In the genomic region with DNA sequence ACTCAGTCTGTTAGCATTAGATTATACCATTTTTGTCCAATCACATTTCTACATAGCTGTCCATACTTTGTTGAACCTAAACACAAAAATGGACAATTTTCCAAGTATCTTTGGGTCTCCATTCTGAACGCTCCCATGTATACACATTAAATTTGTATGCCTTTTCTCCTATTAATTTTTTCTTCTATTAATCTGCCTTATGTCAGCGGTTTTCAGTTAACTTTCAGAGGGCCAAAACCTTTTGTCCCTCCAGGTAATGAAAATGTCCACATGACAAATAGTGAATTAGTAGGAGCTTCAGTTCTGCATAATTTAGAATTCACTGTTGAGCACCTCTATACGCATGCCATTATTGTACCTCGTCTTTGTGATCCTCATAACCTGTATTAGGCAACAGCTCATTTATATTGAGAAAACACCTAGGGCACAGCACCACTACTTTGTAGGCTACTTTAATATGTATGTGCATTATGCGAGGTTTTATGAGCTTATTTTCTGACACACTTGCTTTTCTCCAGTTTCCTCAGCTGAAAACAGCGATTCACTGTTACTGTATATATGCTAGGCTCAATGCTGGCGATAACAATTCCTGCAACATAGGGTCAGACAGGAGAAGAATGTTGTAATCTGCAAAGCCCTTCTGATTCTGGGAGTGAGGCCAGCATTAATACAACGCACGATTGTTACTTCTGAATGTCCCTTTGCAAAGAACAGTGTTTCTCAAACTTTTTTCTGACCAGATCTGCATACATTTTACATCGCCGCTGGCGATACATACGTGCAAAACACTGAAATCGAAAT, we compare ENCODE assay signal across 8 cellular contexts. TPM values are rescaled to one million over a fixed set of nuclear protein-coding genes. Genes with fewer than 3 reads are reported as not detected.
DNase-seq lines count a peak whose midpoint lies in the region; FAIRE-seq and TF ChIP-seq lines count a peak whose summit lies in the region.

No MANE protein-coding gene starts in this region.

- no peaks in the 10 kb centered on the region for H3K9me3 ChIP-seq in H1 (ENCODE audit: insufficient read depth in 2 of 2, low read depth in 1 of 2, low read length in 1 of 2)
- H3K9me3 ChIP-seq in mononuclear cell (ENCODE audit: low read depth, low read length) = no peaks in the 10 kb centered on the region

- DNase-seq in GM03348 (ENCODE audit: low spot score) (peak; percentile 50), NCI-H526 treated with DMSO at 0.1 percent for 48 hours (lab: John Stamatoyannopoulos, UW) (peak; percentile 56), H1 (ENCODE audit: low read depth in 1 of 2, low spot score in 2 of 2) (no peak), UCSD-AML1 (lab: John Stamatoyannopoulos, UW; ENCODE audit: unreplicated experiment) (no peak), NCI-H2081 treated with DMSO at 0.1 percent for 48 hours (lab: John Stamatoyannopoulos, UW) (no peak)
- no peak for DNase-seq in activated CD4-positive, CD25-positive, alpha-beta regulatory T cell treated with anti-CD3 and anti-CD28 coated beads, Interleukin-2, amount 50 U/mL, for 72 hours
- DNase-seq in activated naive CD4-positive, alpha-beta T cell (lab: John Stamatoyannopoulos, UW) = no peak

- H2AK5ac ChIP-seq in H1 (ENCODE audit: low read depth, low read length) = no peak overlapping the region

- H2BK15ac ChIP-seq in H1 (ENCODE audit: low read length) = no peak overlapping the region

- no peak overlapping the region for H3K27ac ChIP-seq in H1 (ENCODE audit: low read depth, low read length)

- no peaks in the 10 kb centered on the region for H3K36me3 ChIP-seq in H1 (ENCODE audit: control insufficient read depth in 2 of 4, insufficient read depth in 4 of 4, low read length in 3 of 4)

- H3K4me1 ChIP-seq in H1 (replicated peaks in 1 of 4; ENCODE audit: control insufficient read depth in 3 of 4, insufficient read depth in 4 of 4, low read length in 3 of 4) (peaks cover 0 to 4% (median 0%) of the 10 kb centered on the region in 4 experiments; a peak in 4 of 7 replicates), mononuclear cell (ENCODE audit: insufficient read depth, low read length) (peaks cover 18% of the 10 kb centered on the region)

- peak overlapping the region; percentile 91; the same call in 1 of the 2 replicates for H2AFZ ChIP-seq in H1 (ENCODE audit: low read length)

- H3K23ac ChIP-seq in H1 (ENCODE audit: insufficient read length) = no peak overlapping the region

- no peak for TF ChIP-seq RAD21 in H1 (IDR thresholded peaks at IDR 0.05 in 1 of 2, conservative IDR thresholded peaks at IDR 0.05 in 1 of 2; ENCODE audit: low read depth in 2 of 2, low read length in 2 of 2)

- TF ChIP-seq CTCF in H1 (IDR thresholded peaks at IDR 0.05; ENCODE audit: control extremely low read depth in 1 of 3, insufficient read depth in 1 of 3, low read depth in 1 of 3, low read length in 3 of 3) = no peak

- H3K4ac ChIP-seq in H1 (replicated peaks; ENCODE audit: insufficient read length, low read depth, low read length) = no peak overlapping the region

- no peak overlapping the region for H3K14ac ChIP-seq in H1 (ENCODE audit: insufficient read length)

- H3K79me1 ChIP-seq in H1 (ENCODE audit: low read depth, low read length) = 0 out of 2 replicates have a peak, but pooled peaks cover 3% of the 10 kb centered on the region

- peak overlapping the region; percentile 91 to 99 for H3K4me2 ChIP-seq in H1 (ENCODE audit: insufficient read depth in 1 of 2, low read depth in 2 of 2, low read length in 2 of 2)

- no peak for FAIRE-seq in H1 (lab: Jason Lieb, UNC)

- H3K4me3 ChIP-seq in H1 (ENCODE audit: extremely low read depth in 1 of 4, insufficient read depth in 2 of 4, low read depth in 3 of 4, low read length in 4 of 4) (peak overlapping the region; percentile 75 to 94 (median 90)), mononuclear cell (ENCODE audit: low read length) (peak overlapping the region; percentile 70)

- H3K18ac ChIP-seq in H1 (ENCODE audit: extremely low read depth, low read length) = no peak overlapping the region

- H3K79me2 ChIP-seq in H1 (ENCODE audit: control insufficient read depth in 1 of 2, insufficient read depth in 2 of 2, low read length in 2 of 2) = peaks cover 0 to 31% of the 10 kb centered on the region in 2 experiments; a peak in 3 of 4 replicates

- H3K56ac ChIP-seq in H1 (replicated peaks; ENCODE audit: insufficient read length, low read depth, low read length) = no peak overlapping the region

- no peak for TF ChIP-seq EP300 in H1 (IDR thresholded peaks at IDR 0.05; ENCODE audit: borderline replicate concordance in 1 of 2, low read depth in 2 of 2, low read length in 2 of 2)

- POLR2A ChIA-PET in H1 (lab: Charles Lee; ENCODE audit: partially characterized antibody) = interaction anchor here (0.9 to 1.2 kb wide), 2 partner anchors 8 to 9 kb away, joined by 3 read pairs; no protein-coding TSS in a partner anchor

- peaks cover 0 to 3% of the 10 kb centered on the region in 2 experiments for H4K20me1 ChIP-seq in H1 (replicated peaks in 1 of 2; ENCODE audit: control insufficient read depth in 1 of 2, insufficient read depth in 2 of 2, low read length in 2 of 2)

- TF ChIP-seq POLR2A in H1 (IDR thresholded peaks at IDR 0.05; ENCODE audit: control extremely low read depth in 1 of 2, low read depth in 2 of 2, low read length in 2 of 2) = no peak

- H4K91ac ChIP-seq in H1 (replicated peaks; ENCODE audit: insufficient read length, low read length) = no peak overlapping the region

- no peak overlapping the region for H2BK5ac ChIP-seq in H1 (ENCODE audit: low read depth, low read length)

- H2BK20ac ChIP-seq in H1 (ENCODE audit: low read length) = no peak overlapping the region

- H3K23me2 ChIP-seq in H1 (ENCODE audit: low read depth, low read length) = peaks cover 15% of the 10 kb centered on the region

- H3K27me3 ChIP-seq in H1 (replicated peaks in 1 of 4; ENCODE audit: control insufficient read depth in 3 of 4, extremely low read depth in 1 of 4, insufficient read depth in 3 of 4, low read length in 3 of 4) = peaks cover 0 to 3% (median 0%) of the 10 kb centered on the region in 4 experiments; a peak in 2 of 7 replicates
- H3K27me3 ChIP-seq in mononuclear cell (ENCODE audit: insufficient read depth, low read length) = peaks cover 9% of the 10 kb centered on the region

- 67% methylated on average over 14 of the region's 14 CpGs; no CpG with 5 or more reads in 1 of the 2 experiments for WGBS in H1 (ENCODE audit: extremely low coverage in 1 of 2, insufficient coverage in 1 of 2, insufficient read length in 1 of 2, insufficient replicate concordance in 2 of 2, low coverage in 1 of 2, low lambda C conversion rate in 2 of 2, missing lambda C conversion rate in 1 of 2), 2 experiments

- H4K8ac ChIP-seq in H1 (ENCODE audit: extremely low read depth, insufficient read depth, low read length) = no peak overlapping the region

- no peak overlapping the region for H2BK12ac ChIP-seq in H1 (ENCODE audit: low read depth, low read length)

- no peak overlapping the region; a peak in 1 of 7 replicates for H3K9ac ChIP-seq in H1 (replicated peaks in 1 of 4; ENCODE audit: extremely low read depth in 1 of 4, low read depth in 3 of 4, low read length in 3 of 4)

- no peak overlapping the region for H2BK120ac ChIP-seq in H1 (replicated peaks; ENCODE audit: low read depth, low read length)

- CTCF ChIA-PET in H1 (lab: Charles Lee; ENCODE audit: partially characterized antibody) = interaction anchor here (0.5 to 2.9 kb wide), 4 partner anchors 21 to 179 kb away, joined by 3 to 10 read pairs (median 4); a partner anchor contains a TSS

- no peak overlapping the region for H4K5ac ChIP-seq in H1 (ENCODE audit: insufficient read length, low read depth, low read length)

TF ChIP-seq in H1, 55 proteins besides CTCF, POLR2A, EP300 and RAD21:
- TF ChIP-seq CHD1 (IDR thresholded peaks at IDR 0.05; ENCODE audit: low read depth, low read length) (no peak), SP2 (IDR thresholded peaks at IDR 0.05; ENCODE audit: low read length) (no peak), MAFK (IDR thresholded peaks at IDR 0.05; ENCODE audit: low read depth, low read length) (no peak), JUN (IDR thresholded peaks at IDR 0.05; ENCODE audit: low read depth, low read length) (no peak)

RNA-seq across cellular contexts. Expression of a gene that starts 1.1 kb away (rescaled TPM):
- 28.1 and 29.4 TPM in 2 replicates for total RNA-seq in H1 (2021; fragmentation: NEBNext Ultra II Directional; extraction: Animal tissue kit (Norgen Biotek cat#: 25700))
- polyA plus RNA-seq in H1 (2011; rRNA removed) = 3.6 and 6.6 TPM in 2 replicates
- 8.2 TPM for polyA plus RNA-seq in H1 (2011; cell fraction: cytosol; rRNA removed)
- polyA plus RNA-seq in H1 (2011; cell fraction: nucleus; rRNA removed) = 4.6 TPM
- polyA plus RNA-seq in H1 (2012, experiment 1 of 2) = 9.8 to 19.7 TPM (median 12.2 TPM) in 4 replicates
- polyA plus RNA-seq in H1 (2012, experiment 2 of 2) = 1.6 TPM
- polyA plus RNA-seq in H1 (2013, experiment 1 of 2) = 17.0 TPM
- polyA plus RNA-seq in H1 (2013, experiment 2 of 2) = 16.9 TPM
- 13.9 and 16.4 TPM in 2 replicates for polyA minus RNA-seq in H1 (2011; rRNA and poly(A)+ RNA removed)
- polyA minus RNA-seq in H1 (2011; cell fraction: cytosol; rRNA and poly(A)+ RNA removed) = 8.2 TPM
- polyA minus RNA-seq in H1 (2011; cell fraction: nucleus; rRNA and poly(A)+ RNA removed) = 21.7 TPM
- 10.6 TPM for total RNA-seq in mononuclear cell

Comparison
In these comparisons a context has a peak if more than half of its experiments do, and no peak if none do; other contexts are left out.
1. DNase-seq: peak in GM03348 (single experiment) and NCI-H526 treated with DMSO at 0.1 percent for 48 hours (single experiment); none in H1 (0 of 2), activated CD4-positive, CD25-positive, alpha-beta regulatory T cell treated with anti-CD3 and anti-CD28 coated beads, Interleukin-2, amount 50 U/mL, for 72 hours (single experiment), UCSD-AML1 (single experiment), NCI-H2081 treated with DMSO at 0.1 percent for 48 hours (single experiment) and activated naive CD4-positive, alpha-beta T cell (0 of 4).